In the genomic region with DNA sequence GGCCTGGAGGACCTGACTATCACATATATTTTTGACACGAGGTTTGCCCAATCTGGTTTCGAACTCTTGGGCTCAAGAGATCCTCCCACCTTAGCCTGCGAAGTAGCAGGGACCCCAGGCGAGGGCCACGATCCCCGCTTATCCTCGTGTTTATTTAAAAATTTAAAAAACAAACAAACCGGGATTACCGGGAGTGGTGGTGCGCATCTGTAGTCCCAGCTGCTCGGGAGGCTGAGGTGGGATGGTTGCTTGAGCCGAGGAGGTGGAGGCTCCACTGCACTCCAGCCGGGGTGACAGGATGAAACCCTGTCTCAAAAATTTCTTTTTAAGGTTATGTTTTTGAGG, we compare ENCODE assay signal across 1 cellular context.
TF ChIP-seq lines count a peak whose summit lies in the region.

No MANE protein-coding gene starts in this region.

TF ChIP-seq in liver, 16 proteins besides CTCF, POLR2A, EP300 and RAD21 (continued from another document):
- TF ChIP-seq, protein P1, sequence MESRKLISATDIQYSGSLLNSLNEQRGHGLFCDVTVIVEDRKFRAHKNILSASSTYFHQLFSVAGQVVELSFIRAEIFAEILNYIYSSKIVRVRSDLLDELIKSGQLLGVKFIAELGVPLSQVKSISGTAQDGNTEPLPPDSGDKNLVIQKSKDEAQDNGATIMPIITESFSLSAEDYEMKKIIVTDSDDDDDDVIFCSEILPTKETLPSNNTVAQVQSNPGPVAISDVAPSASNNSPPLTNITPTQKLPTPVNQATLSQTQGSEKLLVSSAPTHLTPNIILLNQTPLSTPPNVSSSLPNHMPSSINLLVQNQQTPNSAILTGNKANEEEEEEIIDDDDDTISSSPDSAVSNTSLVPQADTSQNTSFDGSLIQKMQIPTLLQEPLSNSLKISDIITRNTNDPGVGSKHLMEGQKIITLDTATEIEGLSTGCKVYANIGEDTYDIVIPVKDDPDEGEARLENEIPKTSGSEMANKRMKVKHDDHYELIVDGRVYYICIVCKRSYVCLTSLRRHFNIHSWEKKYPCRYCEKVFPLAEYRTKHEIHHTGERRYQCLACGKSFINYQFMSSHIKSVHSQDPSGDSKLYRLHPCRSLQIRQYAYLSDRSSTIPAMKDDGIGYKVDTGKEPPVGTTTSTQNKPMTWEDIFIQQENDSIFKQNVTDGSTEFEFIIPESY (IDR thresholded peaks at IDR 0.05): no peak
- TF ChIP-seq, protein P2, sequence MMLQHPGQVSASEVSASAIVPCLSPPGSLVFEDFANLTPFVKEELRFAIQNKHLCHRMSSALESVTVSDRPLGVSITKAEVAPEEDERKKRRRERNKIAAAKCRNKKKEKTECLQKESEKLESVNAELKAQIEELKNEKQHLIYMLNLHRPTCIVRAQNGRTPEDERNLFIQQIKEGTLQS (IDR thresholded peaks at IDR 0.05): no peak
- no peak for TF ChIP-seq HNF4A (conservative IDR thresholded peaks at IDR 0.05)
